Comparison of ENCODE assay signal across 23 cellular contexts in genomic region chr6:143267740-143268139, GRCh38.
DNase-seq lines count a peak whose midpoint lies in the region; ATAC-seq and TF ChIP-seq lines count a peak whose summit lies in the region.
"Had no signal": no experiment of that assay in that cellular context is flagged by ENCODE, and none has a peak within 500 bp of the region (broad histone marks: within the 10 kb centered on the region; RNA-seq: fewer than 3 reads in every experiment).

No MANE protein-coding gene starts in this region.

- H3K27me3 ChIP-seq in GM23338 (ENCODE audit: insufficient read depth), result no peaks in the 10 kb centered on the region
- H3K27me3 ChIP-seq in ascending aorta, result no peaks in the 10 kb centered on the region
- H3K27me3 ChIP-seq in SK-N-SH (ENCODE audit: insufficient read depth), result no peaks in the 10 kb centered on the region

- H3K27ac ChIP-seq in GM23338 (ENCODE audit: low read depth) (no peak overlapping the region), ascending aorta (peak overlapping the region; percentile 48 to 69), SK-N-SH (ENCODE audit: low read depth in 2 of 2, low read length in 1 of 2) (no peak overlapping the region)
- H3K27ac ChIP-seq: C4-2B had no signal

- CTCF ChIA-PET in SK-N-SH (lab: Yijun Ruan, JAX), result interaction anchor here (0.7 to 0.9 kb wide), 2 partner anchors 159 to 458 kb away, joined by 3 read pairs; no protein-coding TSS in a partner anchor

- peaks cover 1% of the 10 kb centered on the region for H3K27me3 Mint-ChIP-seq in GM23338 (ENCODE audit: insufficient read depth, low read depth, poor library complexity)

- 100% methylated on average over 2 of the region's 2 CpGs for WGBS in SK-N-SH (ENCODE audit: low lambda C conversion rate)

- no peak overlapping the region for H3K4me3 ChIP-seq in GM23338
- H3K4me3 ChIP-seq in ascending aorta, result no peak overlapping the region
- no peak overlapping the region for H3K4me3 ChIP-seq in SK-N-SH (ENCODE audit: low read depth in 2 of 2, low read length in 1 of 2)
- H3K4me3 ChIP-seq: HAP-1 had no signal

- H3K4me1 Mint-ChIP-seq in GM23338, result peaks cover 17% of the 10 kb centered on the region
- H3K4me1 Mint-ChIP-seq: CD8-positive, alpha-beta memory T cell had no signal

- peak; percentile 43; the same call in 1 of the 3 replicates for ATAC-seq in GM23338
- ATAC-seq in omental fat pad (ENCODE audit: low FRiP score), result peak; percentile 44
- ATAC-seq in HG03196 (IDR thresholded peaks at IDR 0.05; ENCODE audit: unreplicated experiment), result no peak
- ATAC-seq: Right ventricle myocardium inferior had no signal

- H4K20me1 ChIP-seq in GM23338 (replicated peaks; ENCODE audit: insufficient read depth), result no peaks in the 10 kb centered on the region
- no peaks in the 10 kb centered on the region for H4K20me1 ChIP-seq in SK-N-SH (ENCODE audit: insufficient read depth)

- no peak overlapping the region for H3K9ac ChIP-seq in SK-N-SH

- no peak for TF ChIP-seq EP300 in SK-N-SH (IDR thresholded peaks at IDR 0.05; ENCODE audit: borderline replicate concordance in 1 of 2, low read depth in 1 of 2, low read length in 1 of 2)

- H3K36me3 ChIP-seq in GM23338 (ENCODE audit: insufficient read depth) (no peaks in the 10 kb centered on the region), ascending aorta (no peaks in the 10 kb centered on the region), SK-N-SH (replicated peaks in 1 of 2; ENCODE audit: control insufficient read depth in 1 of 2, insufficient read depth in 2 of 2, low read length in 1 of 2) (no peaks in the 10 kb centered on the region)
- H3K36me3 ChIP-seq: HAP-1 had no signal

- H3K79me2 ChIP-seq in GM23338 (replicated peaks; ENCODE audit: insufficient read depth), result no peaks in the 10 kb centered on the region
- no peaks in the 10 kb centered on the region for H3K79me2 ChIP-seq in SK-N-SH (ENCODE audit: insufficient read depth)

- H3F3A ChIP-seq in GM23338 (replicated peaks; ENCODE audit: low read depth), result no peaks in the 10 kb centered on the region
- H3F3A ChIP-seq in SK-N-SH (replicated peaks; ENCODE audit: insufficient read depth), result peaks cover 15% of the 10 kb centered on the region

- H3K9me3 ChIP-seq in ascending aorta (no peaks in the 10 kb centered on the region), SK-N-SH (no peaks in the 10 kb centered on the region)
- H3K9me3 ChIP-seq: HAP-1 had no signal

- H3K9me2 ChIP-seq in GM23338 (ENCODE audit: insufficient read depth) (peaks cover 6% of the 10 kb centered on the region; the same call in 1 of the 2 replicates), SK-N-SH (no peaks in the 10 kb centered on the region)

- H3K4me2 ChIP-seq in GM23338 (no peak overlapping the region), SK-N-SH (no peak overlapping the region)

- peak; percentile 30 to 37; a peak in 3 of 4 replicates for TF ChIP-seq CTCF in GM23338 (conservative IDR thresholded peaks at IDR 0.05; ENCODE audit: low read depth in 2 of 2)
- TF ChIP-seq CTCF in ascending aorta (IDR thresholded peaks at IDR 0.05), result no peak
- TF ChIP-seq CTCF in omental fat pad (IDR thresholded peaks at IDR 0.05), result no peak
- no peak for TF ChIP-seq CTCF in SK-N-SH (IDR thresholded peaks at IDR 0.05)

- H3K27ac Mint-ChIP-seq in GM23338, result no peak overlapping the region

- H3K4me3 Mint-ChIP-seq in GM23338, result no peak overlapping the region
- H3K4me3 Mint-ChIP-seq: CD8-positive, alpha-beta memory T cell had no signal

- H2AFZ ChIP-seq in GM23338 (no peak overlapping the region), SK-N-SH (ENCODE audit: low read depth) (no peak overlapping the region)

- H3K36me3 Mint-ChIP-seq in GM23338 (ENCODE audit: low read depth), result no peaks in the 10 kb centered on the region; the same call in 2 of the 3 replicates

- intact Hi-C loops in ascending aorta (cut with DNase I), result no loop called here

- DNase-seq in GM23338 (ENCODE audit: low spot score) (peak; percentile 17), ascending aorta (ENCODE audit: low spot score in 2 of 2) (no peak), iPS-NIHi7 (ENCODE audit: extremely low spot score) (peak; percentile 20), omental fat pad (ENCODE audit: low spot score) (no peak), NCI-H446 treated with DMSO at 0.1 percent for 48 hours (lab: John Stamatoyannopoulos, UW) (no peak), SK-N-SH (no peak), NCI-H2029 (lab: John Stamatoyannopoulos, UW) (no peak)
- DNase-seq: AML-193; Calu3; CD8-positive, alpha-beta memory T cell; DMS153; MM.1S; NCI-H1092; NCI-H1436 treated with DMSO at 0.1 percent for 48 hours; NCI-H1930; NCI-H2171; NCI-H345; NCI-H524 treated with DMSO at 0.1 percent for 48 hours; NCI-H82 had no signal

- POLR2A ChIA-PET in SK-N-SH (lab: Yijun Ruan, JAX), result no interaction called here

- H3K4me1 ChIP-seq in GM23338 (ENCODE audit: insufficient read depth) (peaks cover 18% of the 10 kb centered on the region), ascending aorta (peaks cover 7 to 13% of the 10 kb centered on the region in 2 donors), SK-N-SH (ENCODE audit: control insufficient read depth in 1 of 2, insufficient read depth in 2 of 2, low read depth in 1 of 2, low read length in 1 of 2) (peaks cover 3 to 15% of the 10 kb centered on the region in 2 experiments; a peak in 2 of 4 replicates)
- H3K4me1 ChIP-seq: HAP-1 had no signal

- no peak for TF ChIP-seq RAD21 in SK-N-SH (IDR thresholded peaks at IDR 0.05; ENCODE audit: low read length)

- H3K9me3 Mint-ChIP-seq in GM23338, result no peaks in the 10 kb centered on the region
- H3K9me3 Mint-ChIP-seq: CD8-positive, alpha-beta memory T cell had no signal

TF ChIP-seq in GM23338, 12 proteins besides CTCF, POLR2A, EP300 and RAD21:
- TF ChIP-seq EZH2phosphoT487 (IDR thresholded peaks at IDR 0.05; ENCODE audit: unreplicated experiment), result no peak

TF ChIP-seq in SK-N-SH, 30 proteins besides CTCF, POLR2A, EP300 and RAD21:
- TF ChIP-seq EZH2phosphoT487 (IDR thresholded peaks at IDR 0.05; ENCODE audit: borderline replicate concordance, low read depth) (no peak), RCOR1 (IDR thresholded peaks at IDR 0.05; ENCODE audit: low read length) (no peak), PBX3 (IDR thresholded peaks at IDR 0.05) (no peak), NFIC (IDR thresholded peaks at IDR 0.05; ENCODE audit: borderline replicate concordance) (no peak), FOXM1 (IDR thresholded peaks at IDR 0.05; ENCODE audit: low read depth) (no peak), USF1 (IDR thresholded peaks at IDR 0.05; ENCODE audit: borderline replicate concordance, low read depth) (no peak), SIN3A (IDR thresholded peaks at IDR 0.05; ENCODE audit: borderline replicate concordance, low read depth, low read length) (no peak), RFX5 (IDR thresholded peaks at IDR 0.05; ENCODE audit: low read length) (no peak), MEF2A (IDR thresholded peaks at IDR 0.05; ENCODE audit: borderline replicate concordance, low read depth) (no peak), GABPA (IDR thresholded peaks at IDR 0.05; ENCODE audit: low read depth) (no peak), TCF12 (IDR thresholded peaks at IDR 0.05) (no peak)
TF ChIP-seq in SK-N-SH: peak in this region for 0.

Comparison
In these comparisons a context has a peak if more than half of its experiments do, and no peak if none do; other contexts are left out.
1. DNase-seq: peak in GM23338 (single experiment) and iPS-NIHi7 (single experiment); none in ascending aorta (0 of 2), omental fat pad (single experiment), NCI-H446 treated with DMSO at 0.1 percent for 48 hours (single experiment), SK-N-SH (single experiment) and NCI-H2029 (single experiment).
2. H3K27ac ChIP-seq: peak in ascending aorta (2 of 2); none in GM23338 (single experiment) and SK-N-SH (0 of 2).
3. CTCF ChIP-seq: peak in GM23338 (2 of 2); none in ascending aorta (0 of 3), omental fat pad (0 of 3) and SK-N-SH (single experiment).